ENCODE assay signal across 14 cellular contexts in genomic region chr3:60536420-60536819, GRCh38.
DNase-seq lines count a peak whose midpoint lies in the region; ATAC-seq, FAIRE-seq and TF ChIP-seq lines count a peak whose summit lies in the region.
"Had no signal": no experiment of that assay in that cellular context is flagged by ENCODE, and none has a peak within 500 bp of the region (broad histone marks: within the 10 kb centered on the region; RNA-seq: fewer than 3 reads in every experiment).

No MANE protein-coding gene starts in this region.

- no peak overlapping the region for H4K91ac ChIP-seq in H9 (ENCODE audit: insufficient read length, low read depth, low read length)

- no peak overlapping the region for H3K9ac ChIP-seq in H9 (ENCODE audit: extremely low read depth, insufficient read length, low read length)

- no peak overlapping the region for H3K14ac ChIP-seq in H9 (ENCODE audit: insufficient read depth, low read length)

- H3K27ac ChIP-seq in left lung (no peak overlapping the region), H9 (ENCODE audit: insufficient read length, low read depth, low read length) (no peak overlapping the region)

- peak; percentile 82 for ATAC-seq in HG03097 (IDR thresholded peaks at IDR 0.05; ENCODE audit: low FRiP score, unreplicated experiment)
- no peak for ATAC-seq in left lung
- no peak for ATAC-seq in HG02763 (IDR thresholded peaks at IDR 0.05; ENCODE audit: unreplicated experiment)

- peak; percentile 1 for DNase-seq in GM18507 (ENCODE audit: extremely low spot score, insufficient read length, low read depth)
- DNase-seq in NCI-H2107 treated with DMSO at 0.1 percent for 48 hours (lab: John Stamatoyannopoulos, UW; ENCODE audit: unreplicated experiment): peak; percentile 24
- DNase-seq in nephron progenitor cell: peak; percentile 12
- no peak for DNase-seq in left lung
- DNase-seq in activated CD8-positive, alpha-beta memory T cell treated with anti-CD3 and anti-CD28 coated beads for 24 hours: no peak
- no peak for DNase-seq in H9
- DNase-seq: activated CD4-positive, CD25-positive, alpha-beta regulatory T cell; aorta; immature natural killer cell; NCI-H446 had no signal

- no peak overlapping the region for H2BK120ac ChIP-seq in H9 (ENCODE audit: low read depth, low read length, poor library complexity, severe bottlenecking)

- FAIRE-seq in GM18507 (lab: Jason Lieb, UNC): no peak

- no peak overlapping the region for H3K4me2 ChIP-seq in H9 (ENCODE audit: insufficient read depth, insufficient read length, low read length)

- H3K4me1 Mint-ChIP-seq in nephron progenitor cell (peaks cover 17% of the 10 kb centered on the region), H9 (peaks cover 8 to 14% of the 10 kb centered on the region in 2 experiments)
- H3K4me1 Mint-ChIP-seq: IgD-negative memory B cell, immature natural killer cell had no signal

- H3K23me2 ChIP-seq in H9 (ENCODE audit: insufficient read length, low read depth, low read length, poor library complexity, severe bottlenecking): no peaks in the 10 kb centered on the region

- no peak overlapping the region for H4K5ac ChIP-seq in H9 (ENCODE audit: insufficient read length, low read depth, low read length)

- H3K27me3 ChIP-seq in left lung: no peaks in the 10 kb centered on the region
- no peaks in the 10 kb centered on the region for H3K27me3 ChIP-seq in H9 (ENCODE audit: insufficient read depth, low read length)

- H2BK12ac ChIP-seq in H9 (ENCODE audit: insufficient read length, low read depth, low read length): no peak overlapping the region

- no peak overlapping the region for H3T11ph ChIP-seq in H9 (ENCODE audit: low read length)

- no peak overlapping the region for H2AFZ ChIP-seq in H9 (ENCODE audit: low read length)

- H3K27me3 Mint-ChIP-seq in nephron progenitor cell (ENCODE audit: low read depth, poor library complexity) (peaks cover 2% of the 10 kb centered on the region), H9 (ENCODE audit: low read depth) (no peaks in the 10 kb centered on the region)
- H3K27me3 Mint-ChIP-seq: IgD-negative memory B cell had no signal

- WGBS in H9 (ENCODE audit: extremely low coverage, insufficient read length, low lambda C conversion rate): no CpG with 5 or more reads among the region's 3 CpGs

- no peak overlapping the region for H2BK15ac ChIP-seq in H9 (ENCODE audit: low read depth, low read length)

- no peaks in the 10 kb centered on the region for H4K20me1 ChIP-seq in H9 (ENCODE audit: control insufficient read depth, insufficient read depth, insufficient read length)

- no peaks in the 10 kb centered on the region for H3K4me1 ChIP-seq in left lung
- H3K4me1 ChIP-seq in H9 (ENCODE audit: insufficient read depth, low read length): peaks cover 2% of the 10 kb centered on the region; the same call in 1 of the 2 replicates

- no peak overlapping the region for H4K8ac ChIP-seq in H9 (replicated peaks; ENCODE audit: insufficient read length, low read depth, low read length)

- TF ChIP-seq CTCF in nephron progenitor cell (IDR thresholded peaks at IDR 0.05) (no peak), left lung (IDR thresholded peaks at IDR 0.05) (no peak), H9 (conservative IDR thresholded peaks at IDR 0.05) (no peak)

- no peak overlapping the region for H2AK5ac ChIP-seq in H9 (ENCODE audit: insufficient read length, low read length)

- no peak overlapping the region for H2BK20ac ChIP-seq in H9 (ENCODE audit: low read depth, low read length, poor library complexity, severe bottlenecking)

- no peak overlapping the region for H3K23ac ChIP-seq in H9 (ENCODE audit: insufficient read length, low read depth, low read length)

- H3K9me3 Mint-ChIP-seq in nephron progenitor cell: peaks cover 26% of the 10 kb centered on the region
- peaks cover 12 to 15% of the 10 kb centered on the region in 2 experiments for H3K9me3 Mint-ChIP-seq in H9

- H3K9me3 ChIP-seq in left lung (peaks cover 0 to 4% of the 10 kb centered on the region in 2 donors), H9 (ENCODE audit: control insufficient read depth, low read depth, low read length) (no peaks in the 10 kb centered on the region)
- H3K9me3 ChIP-seq: Caco-2 had no signal

- no peak overlapping the region for H3K18ac ChIP-seq in H9 (ENCODE audit: insufficient read length, low read depth, low read length)

- H3K4ac ChIP-seq in H9 (ENCODE audit: low read depth, low read length): no peak overlapping the region

- peak overlapping the region; percentile 58 for H3K4me3 Mint-ChIP-seq in nephron progenitor cell
- no peak overlapping the region for H3K4me3 Mint-ChIP-seq in H9
- H3K4me3 Mint-ChIP-seq: IgD-negative memory B cell, immature natural killer cell had no signal

- H3K27ac Mint-ChIP-seq in nephron progenitor cell (peak overlapping the region; percentile 89), H9 (no peak overlapping the region)
- H3K27ac Mint-ChIP-seq: IgD-negative memory B cell, immature natural killer cell had no signal

- H3K56ac ChIP-seq in H9 (ENCODE audit: insufficient read length, low read depth, low read length): no peak overlapping the region

- H3K36me3 Mint-ChIP-seq in nephron progenitor cell (ENCODE audit: low read depth) (no peaks in the 10 kb centered on the region), H9 (ENCODE audit: insufficient read depth in 1 of 3, low read depth in 3 of 3) (peaks cover 7 to 9% (median 9%) of the 10 kb centered on the region in 3 experiments; a peak in 6 of 7 replicates)
- H3K36me3 Mint-ChIP-seq: immature natural killer cell had no signal

- H3K79me2 ChIP-seq in H9 (ENCODE audit: insufficient read depth, low read length): no peaks in the 10 kb centered on the region

- H3K36me3 ChIP-seq in left lung: no peaks in the 10 kb centered on the region

- H3K4me3 ChIP-seq in left lung: no peak overlapping the region

- H3K79me1 ChIP-seq in H9 (ENCODE audit: insufficient read depth, low read depth, low read length, poor library complexity, severe bottlenecking): no peaks in the 10 kb centered on the region

- intact Hi-C loops in left lung (cut with DNase I): no loop called here

- H2BK5ac ChIP-seq in H9 (ENCODE audit: insufficient read length, low read length): no peak overlapping the region

Comparison
In these comparisons a context has a peak if more than half of its experiments do, and no peak if none do; other contexts are left out.
1. DNase-seq: peak in GM18507 (single experiment), NCI-H2107 treated with DMSO at 0.1 percent for 48 hours (single experiment) and nephron progenitor cell (single experiment); none in left lung (0 of 2), activated CD8-positive, alpha-beta memory T cell treated with anti-CD3 and anti-CD28 coated beads for 24 hours (single experiment) and H9 (single experiment).